ENCODE assay signal across 9 cellular contexts in the genomic region with DNA sequence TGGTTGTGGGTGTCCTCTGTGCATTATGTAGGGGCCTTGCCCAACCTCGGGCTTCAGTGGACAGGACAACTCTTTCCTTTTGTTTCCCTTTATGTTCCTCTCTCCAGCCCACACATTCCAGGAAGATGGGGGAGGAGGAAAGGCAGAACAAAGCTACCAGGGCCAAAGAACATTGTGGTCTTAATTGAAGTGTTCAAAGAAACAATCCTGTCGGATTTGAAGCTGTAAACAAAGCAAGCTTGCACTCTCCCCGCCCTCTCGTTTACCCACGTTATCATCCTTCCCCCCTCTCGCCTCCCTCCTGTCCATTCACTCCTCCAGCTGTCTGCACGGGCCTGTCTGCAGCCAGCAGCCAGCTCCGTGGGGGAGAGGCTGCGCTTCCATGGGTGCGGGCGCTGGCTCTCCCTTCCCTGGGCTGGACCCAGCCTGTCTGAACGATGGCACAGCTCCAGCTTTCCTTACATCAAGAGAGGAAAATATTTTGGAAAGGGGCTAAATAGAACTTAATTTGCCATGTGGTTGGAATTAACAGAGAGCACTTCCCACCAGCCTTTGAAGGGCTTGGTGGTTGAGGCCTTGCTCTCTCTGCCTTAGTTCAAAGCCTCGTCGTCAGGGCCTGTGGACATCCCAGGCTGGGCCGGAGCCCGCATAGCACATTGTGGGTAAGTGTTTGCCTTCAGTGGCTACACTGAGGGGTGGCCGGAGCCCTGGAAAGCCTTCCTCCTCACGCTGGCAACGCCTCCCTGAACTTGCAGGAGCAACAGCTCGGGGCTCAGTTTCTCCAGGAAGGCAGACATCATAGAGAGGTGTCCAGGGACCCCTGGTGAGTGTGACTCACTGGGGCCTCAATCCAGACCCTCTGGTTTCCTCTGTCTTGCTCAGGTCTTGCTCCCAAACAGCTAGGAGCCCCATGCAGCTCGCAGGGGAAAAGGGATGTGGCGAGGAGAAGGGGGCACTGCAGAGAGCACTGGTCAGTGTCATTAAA.
DNase-seq lines count a peak whose midpoint lies in the region; ATAC-seq and TF ChIP-seq lines count a peak whose summit lies in the region.
"Had no signal": no experiment of that assay in that cellular context is flagged by ENCODE, and none has a peak within 500 bp of the region (broad histone marks: within the 10 kb centered on the region; RNA-seq: fewer than 3 reads in every experiment).

No MANE protein-coding gene starts in this region.

- CTCF ChIA-PET in activated CD4-positive, alpha-beta T cell treated with anti-CD3 and anti-CD28 coated beads for 36 hours (lab: Charles Lee), result no interaction called here

- peak overlapping the region; percentile 25 for H3K14ac ChIP-seq in neuronal stem cell (ENCODE audit: low read length)

- H3K36me3 Mint-ChIP-seq in activated CD4-positive, alpha-beta T cell treated with anti-CD3 and anti-CD28 coated beads for 36 hours (ENCODE audit: low read depth), result no peaks in the 10 kb centered on the region

- no peaks in the 10 kb centered on the region for H3K9me3 ChIP-seq in Peyer's patch
- H3K9me3 ChIP-seq in neuronal stem cell (replicated peaks in 1 of 2; ENCODE audit: control insufficient read depth in 2 of 2, insufficient read depth in 1 of 2, low read depth in 1 of 2, low read length in 2 of 2), result no peaks in the 10 kb centered on the region

- H2BK12ac ChIP-seq in neuronal stem cell (ENCODE audit: low read length), result peak overlapping the region; percentile 82

- no peak for TF ChIP-seq POLR2A in Peyer's patch (IDR thresholded peaks at IDR 0.05)

- ATAC-seq in GM18498 (IDR thresholded peaks at IDR 0.05; ENCODE audit: unreplicated experiment) (no peak), GM21526 (IDR thresholded peaks at IDR 0.05; ENCODE audit: low FRiP score, unreplicated experiment) (no peak)
- ATAC-seq in activated CD4-positive, alpha-beta T cell treated with anti-CD3 and anti-CD28 coated beads for 36 hours, result no peak

- peak overlapping the region; percentile 76 for H2BK5ac ChIP-seq in neuronal stem cell (ENCODE audit: low read length)

- peak overlapping the region; percentile 94 for H3K18ac ChIP-seq in neuronal stem cell (ENCODE audit: low read length)

- TF ChIP-seq CTCF in Peyer's patch (IDR thresholded peaks at IDR 0.05), result no peak

- no CpG with 5 or more reads among the region's 22 CpGs for WGBS in neuronal stem cell (ENCODE audit: extremely low coverage in 2 of 2, insufficient read length in 2 of 2, insufficient replicate concordance in 1 of 2), 2 donors

- H3K4me3 Mint-ChIP-seq in activated CD4-positive, alpha-beta T cell treated with anti-CD3 and anti-CD28 coated beads for 36 hours, result no peak overlapping the region

- no peak overlapping the region for H3K4ac ChIP-seq in neuronal stem cell (ENCODE audit: low read length)

- no peaks in the 10 kb centered on the region for H3K9me3 Mint-ChIP-seq in activated CD4-positive, alpha-beta T cell treated with anti-CD3 and anti-CD28 coated beads for 36 hours (ENCODE audit: low read depth)

- H3K23ac ChIP-seq in neuronal stem cell (ENCODE audit: low read depth, low read length, poor library complexity), result no peak overlapping the region

- no peak overlapping the region for H3K4me2 ChIP-seq in neuronal stem cell (ENCODE audit: insufficient read depth, low read length, poor library complexity, severe bottlenecking)

- H3K79me1 ChIP-seq in neuronal stem cell (ENCODE audit: low read depth, low read length), result peaks cover 2% of the 10 kb centered on the region

- peak overlapping the region; percentile 10 to 76 (median 59) for H3K27ac ChIP-seq in Peyer's patch
- peak overlapping the region; percentile 17 for H3K27ac ChIP-seq in neuronal stem cell (replicated peaks; ENCODE audit: low read length)

- H4K91ac ChIP-seq in neuronal stem cell (ENCODE audit: low read depth, low read length, poor library complexity), result peak overlapping the region; percentile 87

- peak overlapping the region; percentile 56 for H2AFZ ChIP-seq in neuronal stem cell (ENCODE audit: low read length)

- POLR2A ChIA-PET in activated CD4-positive, alpha-beta T cell treated with anti-CD3 and anti-CD28 coated beads for 36 hours (lab: Charles Lee), result no interaction called here

- no peak overlapping the region for H3K27ac Mint-ChIP-seq in activated CD4-positive, alpha-beta T cell treated with anti-CD3 and anti-CD28 coated beads for 36 hours

- H3K4me1 Mint-ChIP-seq in activated CD4-positive, alpha-beta T cell treated with anti-CD3 and anti-CD28 coated beads for 36 hours, result no peaks in the 10 kb centered on the region

- H3K36me3 ChIP-seq in Peyer's patch (no peaks in the 10 kb centered on the region), neuronal stem cell (replicated peaks in 1 of 2; ENCODE audit: control insufficient read depth in 2 of 2, insufficient read depth in 2 of 2, low read length in 2 of 2) (no peaks in the 10 kb centered on the region)

- no peak overlapping the region for H4K8ac ChIP-seq in neuronal stem cell (ENCODE audit: low read depth, low read length)

- peak overlapping the region; percentile 66 for H3K9ac ChIP-seq in neuronal stem cell (ENCODE audit: low read depth, low read length, poor library complexity)

- peak; percentile 74 for DNase-seq in AG20443 (ENCODE audit: low spot score)
- peak in 2 of 3 donors; percentile 54 to 68 for DNase-seq in Peyer's patch
- peak; percentile 96 for DNase-seq in fibroblast of peridontal ligament (ENCODE audit: extremely low read depth)
- DNase-seq in neuronal stem cell (ENCODE audit: low spot score), result peak; percentile 68
- no peak for DNase-seq in activated CD4-positive, alpha-beta T cell treated with anti-CD3 and anti-CD28 coated beads, Interleukin-2, amount 50 U/mL, for 48 hours
- DNase-seq in activated CD4-positive, alpha-beta T cell treated with anti-CD3 and anti-CD28 coated beads for 36 hours, result no peak
- DNase-seq: NCI-H1048 had no signal

- no peaks in the 10 kb centered on the region for H3K27me3 Mint-ChIP-seq in activated CD4-positive, alpha-beta T cell treated with anti-CD3 and anti-CD28 coated beads for 36 hours

- peak overlapping the region; percentile 99 for H2BK15ac ChIP-seq in neuronal stem cell (ENCODE audit: low read length)

- H2AK5ac ChIP-seq in neuronal stem cell (ENCODE audit: low read depth, low read length), result peak overlapping the region; percentile 98

- H3K4me1 ChIP-seq in Peyer's patch, result peaks cover 0 to 37% (median 0%) of the 10 kb centered on the region in 4 donors
- peaks cover 40% of the 10 kb centered on the region in 2 donors for H3K4me1 ChIP-seq in neuronal stem cell (ENCODE audit: control insufficient read depth in 2 of 2, insufficient read depth in 1 of 2, low read depth in 1 of 2, low read length in 2 of 2)

- H2BK120ac ChIP-seq in neuronal stem cell (ENCODE audit: low read depth, low read length), result peak overlapping the region; percentile 96

- H3K27me3 ChIP-seq in Peyer's patch, result no peaks in the 10 kb centered on the region
- peaks cover 0 to 12% (median 0%) of the 10 kb centered on the region in 3 experiments for H3K27me3 ChIP-seq in neuronal stem cell (ENCODE audit: control insufficient read depth in 3 of 3, insufficient read depth in 3 of 3, low read depth in 1 of 3, low read length in 3 of 3)

- intact Hi-C loops in activated CD4-positive, alpha-beta T cell treated with anti-CD3 and anti-CD28 coated beads for 36 hours (cut with DNase I, micrococcal nuclease), result no loop called here

- H3K4me3 ChIP-seq in Peyer's patch, result no peak overlapping the region
- no peak overlapping the region for H3K4me3 ChIP-seq in neuronal stem cell (ENCODE audit: low read length in 2 of 2)

Comparison
In these comparisons a context has a peak if more than half of its experiments do, and no peak if none do; other contexts are left out.
1. DNase-seq: peak in AG20443 (single experiment), Peyer's patch (2 of 3), fibroblast of peridontal ligament (single experiment) and neuronal stem cell (single experiment); none in activated CD4-positive, alpha-beta T cell treated with anti-CD3 and anti-CD28 coated beads, Interleukin-2, amount 50 U/mL, for 48 hours (0 of 2) and activated CD4-positive, alpha-beta T cell treated with anti-CD3 and anti-CD28 coated beads for 36 hours (single experiment).